ENCODE assay signal across 9 cellular contexts in the genomic region with DNA sequence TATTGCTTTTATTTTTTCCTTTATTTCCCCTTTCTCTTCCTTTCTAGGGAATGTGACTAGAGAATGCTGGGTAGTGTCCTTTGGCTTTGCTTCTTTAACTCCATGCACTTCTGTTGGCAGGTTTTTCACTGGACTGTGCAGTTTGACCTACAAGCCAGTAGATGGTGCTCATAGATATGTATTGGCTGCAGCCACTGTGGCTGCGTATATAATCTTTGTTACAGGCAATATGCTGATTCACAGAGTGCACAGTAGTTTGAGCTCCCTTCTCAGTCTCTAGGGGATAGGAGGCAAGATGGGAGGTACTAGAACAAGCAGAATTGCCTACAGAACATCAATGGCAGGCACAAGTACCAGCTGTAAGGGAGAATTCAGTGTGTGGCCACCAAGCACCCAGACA.
DNase-seq lines count a peak whose midpoint lies in the region; ATAC-seq, FAIRE-seq and TF ChIP-seq lines count a peak whose summit lies in the region.
"Had no signal": no experiment of that assay in that cellular context is flagged by ENCODE, and none has a peak within 500 bp of the region (broad histone marks: within the 10 kb centered on the region; RNA-seq: fewer than 3 reads in every experiment).

No MANE protein-coding gene starts in this region.

- no peaks in the 10 kb centered on the region for H3K79me2 ChIP-seq in HepG2 (ENCODE audit: insufficient read depth, low read length)

- no peak overlapping the region for H3K4me3 ChIP-seq in HepG2 (replicated peaks in 1 of 3; ENCODE audit: insufficient read depth in 1 of 3, low read depth in 2 of 3, low read length in 3 of 3)
- H3K4me3 ChIP-seq: BLaER1 treated with 17β-estradiol and CSF1 and Interleukin-3, amounts not matched to agents 10 nM and 100 nM had no signal

- ATAC-seq in HepG2 = peak; percentile 76

- no TSS peak for BruUV-seq in HepG2 (replicated peaks; lab: Mats Ljungman, UMichigan)

- 18% methylated on average over 1 of the region's 1 CpG for WGBS in HepG2 (ENCODE audit: low lambda C conversion rate)

- no peaks in the 10 kb centered on the region for H3K27me3 ChIP-seq in HepG2 (ENCODE audit: control insufficient read depth in 1 of 2, insufficient read depth in 2 of 2, low read length in 2 of 2)
- H3K27me3 ChIP-seq: BLaER1 treated with 17β-estradiol and CSF1 and Interleukin-3, amounts not matched to agents 10 nM and 100 nM had no signal

- intact Hi-C loops in HepG2 (cut with micrococcal nuclease; ENCODE audit: unreplicated experiment) = loop anchor here (10.0 kb wide), 1 partner anchor 185 kb away; no protein-coding TSS in a partner anchor

- H3K4me2 ChIP-seq in HepG2 (ENCODE audit: low read depth, low read length) = no peak overlapping the region
- H3K4me2 ChIP-seq: BLaER1 treated with 17β-estradiol and CSF1 and Interleukin-3, amounts not matched to agents 10 nM and 100 nM had no signal

- POLR2A ChIA-PET in HepG2 (lab: Yijun Ruan, JAX) = no interaction called here

- H4K20me1 ChIP-seq in HepG2 (ENCODE audit: insufficient read depth, low read length) = no peaks in the 10 kb centered on the region
- H4K20me1 ChIP-seq: BLaER1 treated with 17β-estradiol and CSF1 and Interleukin-3, amounts not matched to agents 10 nM and 100 nM had no signal

- TF ChIP-seq EP300 in HepG2 (IDR thresholded peaks at IDR 0.05; ENCODE audit: low read depth in 2 of 2, low read length in 2 of 2) = no peak
- TF ChIP-seq EP300 in HepG2 (CRISPR knock-in tag; IDR thresholded peaks at IDR 0.05; ENCODE audit: borderline replicate concordance) = no peak

- no peak overlapping the region for H3K27ac ChIP-seq in HepG2 (ENCODE audit: extremely low read length, insufficient read depth, low read length)
- H3K27ac ChIP-seq: BLaER1 treated with 17β-estradiol and CSF1 and Interleukin-3, amounts not matched to agents 10 nM and 100 nM had no signal

- CTCF ChIA-PET in HepG2 (lab: Yijun Ruan, JAX; ENCODE audit: low intra/inter-chr PET ratio, low total read pairs) = no interaction called here

- TF ChIP-seq POLR2A in HepG2 (IDR thresholded peaks at IDR 0.05; ENCODE audit: insufficient read depth in 1 of 2, low read depth in 2 of 2, low read length in 2 of 2) = no peak

- H3K9me3 ChIP-seq in HepG2 (ENCODE audit: low read length) = peaks cover 94% of the 10 kb centered on the region

- peak; percentile 43 for TF ChIP-seq CTCF in HepG2 (CRISPR knock-in tag; IDR thresholded peaks at IDR 0.05)

- H3K9ac ChIP-seq in HepG2 (ENCODE audit: insufficient read depth, low read depth, low read length) = no peak overlapping the region
- H3K9ac ChIP-seq: BLaER1 treated with 17β-estradiol and CSF1 and Interleukin-3, amounts not matched to agents 10 nM and 100 nM had no signal

- no peaks in the 10 kb centered on the region for H3K36me3 ChIP-seq in HepG2 (replicated peaks in 1 of 2; ENCODE audit: control insufficient read depth in 1 of 2, insufficient read depth in 2 of 2, low read length in 2 of 2)
- H3K36me3 ChIP-seq: BLaER1 treated with 17β-estradiol and CSF1 and Interleukin-3, amounts not matched to agents 10 nM and 100 nM had no signal

- TF ChIP-seq RAD21 in HepG2 (CRISPR knock-in tag; IDR thresholded peaks at IDR 0.05) = no peak

- in situ Hi-C loops in SK-MEL-5 (cut with HindIII; ENCODE audit: low pct_unique_long_range_greater_than_20kb, low sequenced_read_pairs) = no loop called here
- in situ Hi-C loops in HepG2 (cut with HindIII; ENCODE audit: extremely low pct_ligation_motif_present, low pct_unique_long_range_greater_than_20kb) = no loop called here

- no peak for FAIRE-seq in HepG2 (lab: Jason Lieb, UNC)

- no peaks in the 10 kb centered on the region for H3K4me1 ChIP-seq in HepG2 (ENCODE audit: insufficient read depth, low read length)
- H3K4me1 ChIP-seq: BLaER1 treated with 17β-estradiol and CSF1 and Interleukin-3, amounts not matched to agents 10 nM and 100 nM had no signal

- no peak overlapping the region for H2AFZ ChIP-seq in HepG2 (ENCODE audit: low read length)

- DNase-seq in NCI-H526 (lab: John Stamatoyannopoulos, UW) (peak; percentile 5 to 37), NCI-H526 treated with DMSO at 0.1 percent for 48 hours (lab: John Stamatoyannopoulos, UW) (no peak), HT1080 (ENCODE audit: low read depth) (peak; percentile 66), SK-MEL-5 (ENCODE audit: low read depth, low spot score) (peak; percentile 73), HepG2 (ENCODE audit: low spot score) (peak; percentile 27), CD1c-positive myeloid dendritic cell (ENCODE audit: extremely low spot score) (no peak), NCI-H774 (lab: John Stamatoyannopoulos, UW) (no peak)
- DNase-seq in activated naive CD4-positive, alpha-beta T cell treated with Interleukin-2 at 50 U/mL for 16 hours = no peak

TF ChIP-seq in HepG2, 621 proteins besides CTCF, POLR2A, EP300 and RAD21:
- TF ChIP-seq KDM5A (IDR thresholded peaks at IDR 0.05; ENCODE audit: borderline replicate concordance, low read length) (no peak), STAG1 (CRISPR knock-in tag; IDR thresholded peaks at IDR 0.05) (peak; percentile 62), SMC3 (IDR thresholded peaks at IDR 0.05; ENCODE audit: low read length) (peak; percentile 17; the same call in 1 of the 2 replicates)

Comparison
In these comparisons a context has a peak if more than half of its experiments do, and no peak if none do; other contexts are left out.
1. DNase-seq: peak in NCI-H526 (2 of 2), HT1080 (single experiment), SK-MEL-5 (single experiment) and HepG2 (single experiment); none in NCI-H526 treated with DMSO at 0.1 percent for 48 hours (single experiment), CD1c-positive myeloid dendritic cell (single experiment), NCI-H774 (single experiment) and activated naive CD4-positive, alpha-beta T cell treated with Interleukin-2 at 50 U/mL for 16 hours (single experiment).